22 cellular contexts compared by ENCODE assay signal in genomic region chr5:19044931-19045695, GRCh38.
DNase-seq lines count a peak whose midpoint lies in the region; ATAC-seq and TF ChIP-seq lines count a peak whose summit lies in the region.
"Had no signal": no experiment of that assay in that cellular context is flagged by ENCODE, and none has a peak within 500 bp of the region (broad histone marks: within the 10 kb centered on the region; RNA-seq: fewer than 3 reads in every experiment).

No MANE protein-coding gene starts in this region.

- H3K23me2 ChIP-seq in H9 (ENCODE audit: insufficient read length, low read depth, low read length, poor library complexity, severe bottlenecking): no peaks in the 10 kb centered on the region

- no peaks in the 10 kb centered on the region; a peak in 2 of 5 replicates for H3K9me3 Mint-ChIP-seq in H9
- H3K9me3 Mint-ChIP-seq: type B pancreatic cell had no signal

- H3K9me3 ChIP-seq in H9 (ENCODE audit: control insufficient read depth, low read depth, low read length) (no peaks in the 10 kb centered on the region), RWPE2 (ENCODE audit: severe bottlenecking) (no peaks in the 10 kb centered on the region)
- H3K9me3 ChIP-seq: esophagus squamous epithelium had no signal

- H3K23ac ChIP-seq in H9 (ENCODE audit: insufficient read length, low read depth, low read length): no peak overlapping the region

- ATAC-seq in RWPE2 (ENCODE audit: low read depth) (peak; percentile 27; the same call in 1 of the 3 replicates), Right ventricle myocardium inferior (no peak), GM21737 (IDR thresholded peaks at IDR 0.05; ENCODE audit: unreplicated experiment) (no peak)
- ATAC-seq: activated CD4-positive, alpha-beta T cell treated with anti-CD3 and anti-CD28 coated beads for 36 hours; HepG2; left lobe of liver; T-helper 17 cell had no signal

- H3K56ac ChIP-seq in H9 (ENCODE audit: insufficient read length, low read depth, low read length): no peak overlapping the region

- H3T11ph ChIP-seq in H9 (ENCODE audit: low read length): no peak overlapping the region

- no peak overlapping the region for H3K14ac ChIP-seq in H9 (ENCODE audit: insufficient read depth, low read length)

- no CpG with 5 or more reads among the region's 7 CpGs for WGBS in H9 (ENCODE audit: extremely low coverage, insufficient read length, low lambda C conversion rate)

- H2BK12ac ChIP-seq in H9 (ENCODE audit: insufficient read length, low read depth, low read length): no peak overlapping the region

- no peak overlapping the region for H3K4me3 ChIP-seq in KMS-11 (IDR thresholded peaks at IDR 0.05; ENCODE audit: insufficient read depth, low read depth, low read length)
- no peak overlapping the region for H3K4me3 ChIP-seq in RWPE2 (ENCODE audit: severe bottlenecking)
- H3K4me3 ChIP-seq: coronary artery, esophagus squamous epithelium, hepatocyte had no signal

- H3K36me3 Mint-ChIP-seq in H9 (ENCODE audit: insufficient read depth in 1 of 3, low read depth in 3 of 3): no peaks in the 10 kb centered on the region
- H3K36me3 Mint-ChIP-seq: immature natural killer cell, type B pancreatic cell had no signal

- peak; percentile 32 for DNase-seq in H9
- no peak for DNase-seq in RWPE2 (ENCODE audit: low spot score)
- DNase-seq in iPS-NIHi7 (ENCODE audit: extremely low spot score): peak; percentile 13
- no peak for DNase-seq in Right ventricle myocardium inferior (ENCODE audit: missing footprints)
- no peak for DNase-seq in NCI-H345 (lab: John Stamatoyannopoulos, UW)
- DNase-seq in CD1c-positive myeloid dendritic cell (ENCODE audit: extremely low spot score): no peak
- DNase-seq: activated CD4-positive, alpha-beta T cell treated with anti-CD3 and anti-CD28 coated beads for 36 hours; activated CD8-positive, alpha-beta memory T cell treated with anti-CD3 and anti-CD28 coated beads for 24 hours; activated T-cell treated with anti-CD3 and anti-CD28 coated beads, Interleukin-2, amount 50 U/mL, for 24 hours; CD4-positive, alpha-beta T cell; esophagus squamous epithelium; GF-D8; immature natural killer cell; stimulated activated CD8-positive, alpha-beta memory T cell treated with anti-CD3 and anti-CD28 coated beads, Interleukin-4, amount 100 ng/mL, for 48 hours; T-helper 17 cell had no signal

- no peaks in the 10 kb centered on the region for H3K79me1 ChIP-seq in H9 (ENCODE audit: insufficient read depth, low read depth, low read length, poor library complexity, severe bottlenecking)

- H3K18ac ChIP-seq in H9 (ENCODE audit: insufficient read length, low read depth, low read length): no peak overlapping the region

- intact Hi-C loops in Right ventricle myocardium inferior (cut with DNase I): no loop called here

- no peak overlapping the region for H4K91ac ChIP-seq in H9 (ENCODE audit: insufficient read length, low read depth, low read length)

- H3K4me2 ChIP-seq in H9 (ENCODE audit: insufficient read depth, insufficient read length, low read length): no peak overlapping the region
- H3K4me2 ChIP-seq in KMS-11: peak overlapping the region; percentile 43
- H3K4me2 ChIP-seq: hepatocyte had no signal

- peaks cover 14 to 23% of the 10 kb centered on the region in 2 experiments for H3K4me1 Mint-ChIP-seq in H9
- H3K4me1 Mint-ChIP-seq: activated CD4-positive, alpha-beta T cell treated with anti-CD3 and anti-CD28 coated beads for 36 hours; immature natural killer cell; T-helper 17 cell had no signal

- no peak overlapping the region for H2BK20ac ChIP-seq in H9 (ENCODE audit: low read depth, low read length, poor library complexity, severe bottlenecking)

- no peak overlapping the region for H3K9ac ChIP-seq in H9 (ENCODE audit: extremely low read depth, insufficient read length, low read length)
- no peak overlapping the region for H3K9ac ChIP-seq in KMS-11

- no peaks in the 10 kb centered on the region for H3K27me3 Mint-ChIP-seq in H9 (ENCODE audit: low read depth)
- H3K27me3 Mint-ChIP-seq: activated CD4-positive, alpha-beta T cell treated with anti-CD3 and anti-CD28 coated beads for 36 hours; activated T-cell treated with anti-CD3 and anti-CD28 coated beads, Interleukin-2, amount 50 U/mL, for 24 hours; CD4-positive, alpha-beta T cell; T-helper 17 cell had no signal

- H2AK5ac ChIP-seq in H9 (ENCODE audit: insufficient read length, low read length): no peak overlapping the region

- H3K79me2 ChIP-seq in H9 (ENCODE audit: insufficient read depth, low read length) (no peaks in the 10 kb centered on the region), KMS-11 (ENCODE audit: insufficient read depth, low read depth) (no peaks in the 10 kb centered on the region)
- H3K79me2 ChIP-seq: hepatocyte had no signal

- no peak overlapping the region for H3K4ac ChIP-seq in H9 (ENCODE audit: low read depth, low read length)

- H4K20me1 ChIP-seq in H9 (ENCODE audit: control insufficient read depth, insufficient read depth, insufficient read length) (no peaks in the 10 kb centered on the region), KMS-11 (ENCODE audit: insufficient read depth) (no peaks in the 10 kb centered on the region)

- H3K36me3 ChIP-seq in KMS-11 (ENCODE audit: insufficient read depth) (no peaks in the 10 kb centered on the region), RWPE2 (ENCODE audit: low read depth) (no peaks in the 10 kb centered on the region)
- H3K36me3 ChIP-seq: esophagus squamous epithelium had no signal

- no peak overlapping the region; a peak in 1 of 7 replicates for H3K27ac Mint-ChIP-seq in H9
- H3K27ac Mint-ChIP-seq: activated CD4-positive, alpha-beta T cell treated with anti-CD3 and anti-CD28 coated beads for 36 hours; activated T-cell treated with anti-CD3 and anti-CD28 coated beads, Interleukin-2, amount 50 U/mL, for 24 hours; CD4-positive, alpha-beta T cell; immature natural killer cell; T-helper 17 cell; type B pancreatic cell had no signal

- H3K27ac ChIP-seq in H9 (ENCODE audit: insufficient read length, low read depth, low read length): no peak overlapping the region
- H3K27ac ChIP-seq in KMS-11: peak overlapping the region; percentile 32
- H3K27ac ChIP-seq in RWPE2 (ENCODE audit: poor library complexity, severe bottlenecking): no peak overlapping the region
- H3K27ac ChIP-seq: coronary artery, esophagus squamous epithelium, hepatocyte had no signal

- no peak overlapping the region for H2BK5ac ChIP-seq in H9 (ENCODE audit: insufficient read length, low read length)

- H3K4me1 ChIP-seq in H9 (ENCODE audit: insufficient read depth, low read length): peaks cover 2% of the 10 kb centered on the region; the same call in 1 of the 2 replicates
- peaks cover 56% of the 10 kb centered on the region for H3K4me1 ChIP-seq in KMS-11 (ENCODE audit: low read depth, poor library complexity, severe bottlenecking)
- H3K4me1 ChIP-seq in RWPE2 (ENCODE audit: insufficient read depth, poor library complexity, severe bottlenecking): no peaks in the 10 kb centered on the region
- H3K4me1 ChIP-seq: esophagus squamous epithelium had no signal

- H4K5ac ChIP-seq in H9 (ENCODE audit: insufficient read length, low read depth, low read length): no peak overlapping the region

- H2BK15ac ChIP-seq in H9 (ENCODE audit: low read depth, low read length): no peak overlapping the region

- TF ChIP-seq CTCF in H9 (conservative IDR thresholded peaks at IDR 0.05) (no peak), KMS-11 (conservative IDR thresholded peaks at IDR 0.05; ENCODE audit: low read depth, low read length) (no peak), RWPE2 (IDR thresholded peaks at IDR 0.05; ENCODE audit: poor library complexity, severe bottlenecking) (no peak)

- H2BK120ac ChIP-seq in H9 (ENCODE audit: low read depth, low read length, poor library complexity, severe bottlenecking): no peak overlapping the region

- H2AFZ ChIP-seq in H9 (ENCODE audit: low read length) (no peak overlapping the region), KMS-11 (ENCODE audit: low read depth) (peak overlapping the region; percentile 51; the same call in 1 of the 2 replicates)
- H2AFZ ChIP-seq: hepatocyte had no signal

- no peak overlapping the region for H3K4me3 Mint-ChIP-seq in H9
- H3K4me3 Mint-ChIP-seq: activated CD4-positive, alpha-beta T cell treated with anti-CD3 and anti-CD28 coated beads for 36 hours; activated T-cell treated with anti-CD3 and anti-CD28 coated beads, Interleukin-2, amount 50 U/mL, for 24 hours; CD4-positive, alpha-beta T cell; immature natural killer cell; T-helper 17 cell; type B pancreatic cell had no signal

- H3K27me3 ChIP-seq in H9 (ENCODE audit: insufficient read depth, low read length) (no peaks in the 10 kb centered on the region), KMS-11 (ENCODE audit: insufficient read depth, low read depth) (no peaks in the 10 kb centered on the region), RWPE2 (ENCODE audit: insufficient read depth, poor library complexity, severe bottlenecking) (peaks cover 9% of the 10 kb centered on the region)
- H3K27me3 ChIP-seq: esophagus squamous epithelium, hepatocyte had no signal

- H4K8ac ChIP-seq in H9 (replicated peaks; ENCODE audit: insufficient read length, low read depth, low read length): no peak overlapping the region

Comparison
In these comparisons a context has a peak if more than half of its experiments do, and no peak if none do; other contexts are left out.
1. DNase-seq: peak in H9 (single experiment) and iPS-NIHi7 (single experiment); none in RWPE2 (single experiment), Right ventricle myocardium inferior (single experiment), NCI-H345 (single experiment) and CD1c-positive myeloid dendritic cell (single experiment).